In the genomic region with DNA sequence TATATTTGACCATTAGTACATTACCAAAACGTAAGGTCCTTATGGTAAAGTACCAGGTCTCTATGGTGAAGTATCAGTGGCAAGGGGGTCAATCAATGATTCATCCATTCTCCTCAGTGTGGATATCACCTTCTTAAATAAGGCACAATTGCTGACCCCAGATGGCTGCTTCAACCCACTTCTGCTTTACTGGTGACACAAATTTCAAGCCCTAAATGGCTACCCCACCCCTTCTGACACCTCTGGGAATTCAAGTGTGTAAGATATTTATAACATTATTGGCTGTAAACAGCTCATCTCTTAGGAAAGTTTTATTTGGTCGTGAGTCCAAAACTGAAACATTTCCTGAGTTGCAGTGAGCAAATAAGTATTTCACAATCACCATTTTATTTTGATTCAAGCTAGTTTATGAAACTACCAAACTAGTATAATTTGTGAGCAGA, we compare ENCODE assay signal across 8 cellular contexts. TPM values are rescaled to one million over a fixed set of nuclear protein-coding genes. Genes with fewer than 3 reads are reported as not detected.
DNase-seq lines count a peak whose midpoint lies in the region; ATAC-seq and TF ChIP-seq lines count a peak whose summit lies in the region.

No MANE protein-coding gene starts in this region.

- no peaks in the 10 kb centered on the region for H3K9me3 ChIP-seq in T-helper 17 cell (ENCODE audit: control insufficient read depth, low read length, poor library complexity, severe bottlenecking)
- H3K9me3 ChIP-seq in lung (ENCODE audit: control insufficient read depth in 2 of 2, insufficient read depth in 1 of 2, low read length in 1 of 2), result no peaks in the 10 kb centered on the region

- ATAC-seq in GM18505 (IDR thresholded peaks at IDR 0.05; ENCODE audit: unreplicated experiment), result peak; percentile 69
- peak; percentile 52 for ATAC-seq in HG02970 (IDR thresholded peaks at IDR 0.05; ENCODE audit: low FRiP score, unreplicated experiment)
- peak; percentile 51 for ATAC-seq in T-helper 17 cell
- ATAC-seq in lung (ENCODE audit: insufficient read depth, low FRiP score), result no peak

- H3K36me3 Mint-ChIP-seq in T-helper 17 cell (ENCODE audit: low read depth), result peaks cover 4% of the 10 kb centered on the region
- peaks cover 18% of the 10 kb centered on the region for H3K36me3 Mint-ChIP-seq in activated CD4-positive, alpha-beta T cell treated with anti-CD3 and anti-CD28 coated beads, Interleukin-2, amount 10 ng/mL, durations not matched to agents 24 days and 14 days (ENCODE audit: low read depth)

- TF ChIP-seq POLR2A in GM18505 (IDR thresholded peaks at IDR 0.05; ENCODE audit: borderline replicate concordance, extremely low read depth, insufficient read depth, insufficient read length), result no peak

- peak overlapping the region; percentile 59 to 77 for H3K27ac ChIP-seq in lung (ENCODE audit: low read depth in 1 of 2, low read length in 1 of 2)

- H3K36me3 ChIP-seq in lung (ENCODE audit: control insufficient read depth in 2 of 2, insufficient read depth in 2 of 2, low read length in 2 of 2), result peaks cover 0 to 3% of the 10 kb centered on the region in 2 donors

- H3K9me3 Mint-ChIP-seq in activated CD4-positive, alpha-beta T cell treated with anti-CD3 and anti-CD28 coated beads, Interleukin-2, amount 10 ng/mL, durations not matched to agents 24 days and 14 days, result peaks cover 12% of the 10 kb centered on the region

- DNase-seq in T-helper 17 cell (no peak), lung (ENCODE audit: low spot score) (no peak), GM19238 (ENCODE audit: insufficient read length, low spot score) (no peak), NCI-H1105 treated with DMSO at 0.1 percent for 48 hours (lab: John Stamatoyannopoulos, UW) (no peak), HK-2 (ENCODE audit: unreplicated experiment) (no peak)
- DNase-seq in activated CD4-positive, alpha-beta T cell treated with anti-CD3 and anti-CD28 coated beads, Interleukin-2, amount 10 ng/mL, durations not matched to agents 24 days and 14 days, result no peak

- no peaks in the 10 kb centered on the region for H3K27me3 ChIP-seq in lung (ENCODE audit: control insufficient read depth, insufficient read depth)

- H3K27ac Mint-ChIP-seq in T-helper 17 cell, result no peak overlapping the region
- no peak overlapping the region for H3K27ac Mint-ChIP-seq in activated CD4-positive, alpha-beta T cell treated with anti-CD3 and anti-CD28 coated beads, Interleukin-2, amount 10 ng/mL, durations not matched to agents 24 days and 14 days

- no peak overlapping the region for H3K4me3 ChIP-seq in lung

- intact Hi-C loops in activated CD4-positive, alpha-beta T cell treated with anti-CD3 and anti-CD28 coated beads, Interleukin-2, amount 10 ng/mL, durations not matched to agents 24 days and 14 days (cut with micrococcal nuclease), result no loop called here

- H3K27me3 Mint-ChIP-seq in T-helper 17 cell, result no peaks in the 10 kb centered on the region
- no peaks in the 10 kb centered on the region for H3K27me3 Mint-ChIP-seq in activated CD4-positive, alpha-beta T cell treated with anti-CD3 and anti-CD28 coated beads, Interleukin-2, amount 10 ng/mL, durations not matched to agents 24 days and 14 days

- peaks cover 44% of the 10 kb centered on the region for H3K4me1 Mint-ChIP-seq in T-helper 17 cell
- peaks cover 47% of the 10 kb centered on the region for H3K4me1 Mint-ChIP-seq in activated CD4-positive, alpha-beta T cell treated with anti-CD3 and anti-CD28 coated beads, Interleukin-2, amount 10 ng/mL, durations not matched to agents 24 days and 14 days

- peaks cover 8 to 51% of the 10 kb centered on the region in 2 donors for H3K4me1 ChIP-seq in lung (ENCODE audit: control insufficient read depth in 2 of 2, insufficient read depth in 2 of 2, low read length in 2 of 2)

- 27 to 32% methylated on average over 2 of the region's 2 CpGs for WGBS in lung, 2 donors

- H3K4me3 Mint-ChIP-seq in T-helper 17 cell, result no peak overlapping the region
- H3K4me3 Mint-ChIP-seq in activated CD4-positive, alpha-beta T cell treated with anti-CD3 and anti-CD28 coated beads, Interleukin-2, amount 10 ng/mL, durations not matched to agents 24 days and 14 days, result no peak overlapping the region

- TF ChIP-seq CTCF in lung (IDR thresholded peaks at IDR 0.05; ENCODE audit: control extremely low read depth, extremely low read depth), result no peak

RNA-seq across cellular contexts. Expression of a gene that starts 7.9 kb away (rescaled TPM):
- 1 to 10 TPM; 4.4 to 5.3 TPM for total RNA-seq in T-helper 17 cell
- total RNA-seq in lung, result 10 to 100 TPM in 1 of 2 donors, 1 to 10 TPM in 1; 8.1 to 10.7 TPM
- polyA plus RNA-seq in lung, result 10 to 100 TPM in 1 of 2 donors, 1 to 10 TPM in 1; 7.9 to 12.4 TPM
- 13.3 and 14.1 TPM in 2 replicates for total RNA-seq in activated CD4-positive, alpha-beta T cell treated with anti-CD3 and anti-CD28 coated beads, Interleukin-2, amount 10 ng/mL, durations not matched to agents 24 days and 14 days

RNA-seq across cellular contexts. Expression of a gene that starts 34.3 kb away (rescaled TPM):
- total RNA-seq in T-helper 17 cell, result 100 to 1,000 TPM; 197 to 232 TPM
- 100 to 1,000 TPM in 1 of 2 donors, 10 to 100 TPM in 1; 70.6 to 107 TPM for total RNA-seq in lung
- 10 to 100 TPM; 10.8 to 56.5 TPM for polyA plus RNA-seq in lung
- total RNA-seq in activated CD4-positive, alpha-beta T cell treated with anti-CD3 and anti-CD28 coated beads, Interleukin-2, amount 10 ng/mL, durations not matched to agents 24 days and 14 days, result 65.0 and 65.8 TPM in 2 replicates
